23 cellular contexts compared by ENCODE assay signal in genomic region chr7:67387851-67388250, GRCh38.
"Had no signal": no experiment of that assay in that cellular context is flagged by ENCODE, and none has a peak within 500 bp of the region (broad histone marks: within the 10 kb centered on the region; RNA-seq: fewer than 3 reads in every experiment).

No MANE protein-coding gene starts in this region.

- H3K4me3 Mint-ChIP-seq: activated B cell treated with CpG ODN at 0.5 μM for 24 hours; activated CD4-positive, alpha-beta T cell treated with anti-CD3 and anti-CD28 coated beads, Interleukin-2, amount 10 ng/mL, durations not matched to agents 24 days and 14 days; activated CD8-positive, alpha-beta memory T cell treated with anti-CD3 and anti-CD28 coated beads, Interleukin-2, amount 10 ng/mL, durations not matched to agents 7 days and 5 days; activated naive CD8-positive, alpha-beta T cell treated with anti-CD3 and anti-CD28 coated beads, Interleukin-2, amount 50 U/mL, for 24 hours; activated T-cell treated with anti-CD3 and anti-CD28 coated beads, Interleukin-2, amount 50 U/mL, for 24 hours; activated T-helper 1 cell treated with anti-CD3 and anti-CD28 coated beads, Interleukin-12 subunit alpha, Interleukin-12 subunit beta, Interleukin-2, Interleukin-4 antibody, amounts not matched to agents 30 ng/mL and 10 ng/mL and 1 ng/mL, durations not matched to agents 14 hours and 24 hours and 36 hours had no signal

- H3K27me3 Mint-ChIP-seq: activated CD4-positive, alpha-beta T cell treated with anti-CD3 and anti-CD28 coated beads, Interleukin-2, amount 10 ng/mL, durations not matched to agents 24 days and 14 days; activated CD8-positive, alpha-beta memory T cell treated with anti-CD3 and anti-CD28 coated beads, Interleukin-2, amount 10 ng/mL, durations not matched to agents 7 days and 5 days; activated naive CD8-positive, alpha-beta T cell treated with anti-CD3 and anti-CD28 coated beads, Interleukin-2, amount 50 U/mL, for 24 hours had no signal

- H3K36me3 Mint-ChIP-seq: activated CD8-positive, alpha-beta memory T cell treated with anti-CD3 and anti-CD28 coated beads, Interleukin-2, amount 10 ng/mL, durations not matched to agents 7 days and 5 days; activated naive CD4-positive, alpha-beta T cell treated with anti-CD3 and anti-CD28 coated beads, Interleukin-2, amount 50 U/mL, for 72 hours had no signal

- H3K27ac Mint-ChIP-seq: activated B cell treated with CpG ODN at 0.5 μM for 24 hours; activated CD4-positive, alpha-beta T cell treated with anti-CD3 and anti-CD28 coated beads, Interleukin-2, amount 10 ng/mL, durations not matched to agents 24 days and 14 days; activated CD8-positive, alpha-beta memory T cell treated with anti-CD3 and anti-CD28 coated beads, Interleukin-2, amount 10 ng/mL, durations not matched to agents 7 days and 5 days; activated naive CD4-positive, alpha-beta T cell treated with anti-CD3 and anti-CD28 coated beads, Interleukin-2, amount 50 U/mL, for 72 hours; activated naive CD8-positive, alpha-beta T cell treated with anti-CD3 and anti-CD28 coated beads, Interleukin-2, amount 50 U/mL, for 24 hours; activated T-cell treated with anti-CD3 and anti-CD28 coated beads, Interleukin-2, amount 50 U/mL, for 24 hours; activated T-helper 1 cell treated with anti-CD3 and anti-CD28 coated beads, Interleukin-12 subunit alpha, Interleukin-12 subunit beta, Interleukin-2, Interleukin-4 antibody, amounts not matched to agents 30 ng/mL and 10 ng/mL and 1 ng/mL, durations not matched to agents 14 hours and 24 hours and 36 hours had no signal

- H3K9me3 Mint-ChIP-seq: activated B cell treated with CpG ODN at 0.5 μM for 24 hours; activated CD4-positive, alpha-beta T cell treated with anti-CD3 and anti-CD28 coated beads, Interleukin-2, amount 10 ng/mL, durations not matched to agents 24 days and 14 days; activated naive CD4-positive, alpha-beta T cell treated with anti-CD3 and anti-CD28 coated beads, Interleukin-2, amount 50 U/mL, for 72 hours; activated naive CD8-positive, alpha-beta T cell treated with anti-CD3 and anti-CD28 coated beads, Interleukin-2, amount 50 U/mL, for 24 hours; activated T-cell treated with anti-CD3 and anti-CD28 coated beads, Interleukin-2, amount 50 U/mL, for 24 hours; activated T-helper 1 cell treated with anti-CD3 and anti-CD28 coated beads, Interleukin-12 subunit alpha, Interleukin-12 subunit beta, Interleukin-2, Interleukin-4 antibody, amounts not matched to agents 30 ng/mL and 10 ng/mL and 1 ng/mL, durations not matched to agents 14 hours and 24 hours and 36 hours had no signal

- DNase-seq: activated B cell treated with CpG ODN at 0.5 μM for 24 hours; activated CD4-positive, alpha-beta T cell treated with anti-CD3 and anti-CD28 coated beads for 1 hour; activated CD4-positive, alpha-beta T cell treated with anti-CD3 and anti-CD28 coated beads, Interleukin-2, amount 10 ng/mL, durations not matched to agents 24 days and 14 days; activated CD4-positive, alpha-beta T cell treated with anti-CD3 and anti-CD28 coated beads, Interleukin-2, amount 50 U/mL, for 48 hours; activated CD8-positive, alpha-beta memory T cell treated with anti-CD3 and anti-CD28 coated beads, Interleukin-2, amount 10 ng/mL, durations not matched to agents 7 days and 5 days; activated effector memory CD4-positive, alpha-beta T cell treated with Interleukin-2 at 50 U/mL for 16 hours; activated naive CD4-positive, alpha-beta T cell; activated naive CD8-positive, alpha-beta T cell treated with anti-CD3 and anti-CD28 coated beads, Interleukin-2, amount 50 U/mL, for 24 hours; activated T-cell treated with anti-CD3 and anti-CD28 coated beads, Interleukin-2, amount 50 U/mL, for 24 hours; amniotic stem cell; body of pancreas; central memory CD4-positive, alpha-beta T cell; cortex of kidney; KG1; NCI-H1092; NCI-H1417; NCI-H2081; NCI-H510A treated with DMSO at 0.1 percent for 48 hours; PC-9; SHP77 treated with DMSO at 0.1 percent for 48 hours; T-helper 1 cell had no signal

- H3K4me1 Mint-ChIP-seq: activated B cell treated with CpG ODN at 0.5 μM for 24 hours; activated CD4-positive, alpha-beta T cell treated with anti-CD3 and anti-CD28 coated beads, Interleukin-2, amount 10 ng/mL, durations not matched to agents 24 days and 14 days; activated CD8-positive, alpha-beta memory T cell treated with anti-CD3 and anti-CD28 coated beads, Interleukin-2, amount 10 ng/mL, durations not matched to agents 7 days and 5 days; activated naive CD8-positive, alpha-beta T cell treated with anti-CD3 and anti-CD28 coated beads, Interleukin-2, amount 50 U/mL, for 24 hours had no signal
